In the genomic region with DNA sequence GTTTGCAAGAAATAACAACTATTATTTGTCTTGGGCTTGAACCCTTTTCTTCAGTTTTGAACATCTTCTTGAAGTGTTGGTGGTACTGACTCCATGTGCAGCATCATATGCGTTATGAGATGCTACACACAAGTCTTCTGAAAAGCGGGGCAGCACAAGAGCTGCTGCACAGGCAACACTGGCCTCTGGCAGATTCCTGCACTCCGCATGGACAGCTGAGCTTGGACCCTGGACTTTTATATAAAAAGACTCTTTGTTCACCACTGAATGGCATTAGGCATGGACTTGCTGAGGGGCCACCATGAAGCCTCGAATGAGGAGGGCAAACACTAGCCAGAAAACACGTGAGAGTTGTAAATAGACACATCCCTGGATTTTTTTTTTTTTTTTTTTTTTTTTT, we compare ENCODE assay signal across 20 cellular contexts.
DNase-seq lines count a peak whose midpoint lies in the region; ATAC-seq, FAIRE-seq and TF ChIP-seq lines count a peak whose summit lies in the region.
"Had no signal": no experiment of that assay in that cellular context is flagged by ENCODE, and none has a peak within 500 bp of the region (broad histone marks: within the 10 kb centered on the region; RNA-seq: fewer than 3 reads in every experiment).

No MANE protein-coding gene starts in this region.

- H3K36me3 ChIP-seq in spleen (no peaks in the 10 kb centered on the region), small intestine (ENCODE audit: control insufficient read depth in 2 of 2, insufficient read depth in 2 of 2, low read length in 2 of 2) (no peaks in the 10 kb centered on the region)
- H3K36me3 ChIP-seq: BLaER1 treated with 17β-estradiol and CSF1 and Interleukin-3, amounts not matched to agents 10 nM and 100 nM; Peyer's patch had no signal

- intact Hi-C loops in spleen (cut with DNase I; ENCODE audit: low total_unique reads): no loop called here

- in situ Hi-C loops in SK-MEL-5 (cut with HindIII; ENCODE audit: low pct_unique_long_range_greater_than_20kb, low sequenced_read_pairs): no loop called here

- no peaks in the 10 kb centered on the region for H3K4me1 ChIP-seq in spleen
- H3K4me1 ChIP-seq in small intestine (ENCODE audit: control insufficient read depth in 2 of 2, insufficient read depth in 1 of 2, low read depth in 1 of 2, low read length in 1 of 2): no peaks in the 10 kb centered on the region
- H3K4me1 ChIP-seq: A549, Peyer's patch had no signal

- H3K27me3 ChIP-seq in spleen (replicated peaks in 1 of 7): no peaks in the 10 kb centered on the region
- H3K27me3 ChIP-seq in small intestine (ENCODE audit: control insufficient read depth in 2 of 2, insufficient read depth in 2 of 2, low read length in 2 of 2): no peaks in the 10 kb centered on the region
- H3K27me3 ChIP-seq: BLaER1 treated with 17β-estradiol and CSF1 and Interleukin-3, amounts not matched to agents 10 nM and 100 nM; Peyer's patch had no signal

- no peak for TF ChIP-seq POLR2A in spleen (IDR thresholded peaks at IDR 0.05)

- no peak for FAIRE-seq in small intestine (lab: Jason Lieb, UNC)
- FAIRE-seq: A549, D721Med, GM12891, GM19239, H1 had no signal

- H3K9me3 ChIP-seq in spleen (no peaks in the 10 kb centered on the region), small intestine (ENCODE audit: control insufficient read depth, low read depth) (no peaks in the 10 kb centered on the region)
- H3K9me3 ChIP-seq: A549; BLaER1 treated with 17β-estradiol and CSF1 and Interleukin-3, amounts not matched to agents 10 nM and 100 nM; Peyer's patch had no signal

- H3K4me3 ChIP-seq in spleen (no peak overlapping the region), small intestine (ENCODE audit: low read depth in 1 of 2, low read length in 2 of 2) (no peak overlapping the region)
- H3K4me3 ChIP-seq: A549; BLaER1 treated with 17β-estradiol and CSF1 and Interleukin-3, amounts not matched to agents 10 nM and 100 nM; Peyer's patch had no signal

- H3K27ac ChIP-seq in spleen (no peak overlapping the region), small intestine (ENCODE audit: low read depth in 1 of 2, low read length in 1 of 2) (no peak overlapping the region)
- H3K27ac ChIP-seq: A549; BLaER1 treated with 17β-estradiol and CSF1 and Interleukin-3, amounts not matched to agents 10 nM and 100 nM; Peyer's patch had no signal

- TF ChIP-seq CTCF in spleen (IDR thresholded peaks at IDR 0.05 in 8 of 11, conservative IDR thresholded peaks at IDR 0.05 in 3 of 11): no peak

- ATAC-seq in HG03139 (IDR thresholded peaks at IDR 0.05; ENCODE audit: unreplicated experiment): no peak
- ATAC-seq: A549; CD8-positive, alpha-beta T cell had no signal

- 84 to 90% (median 86%) methylated on average over 5 of the region's 5 CpGs for WGBS in spleen, 5 donors
- WGBS in small intestine, 3 donors: 74 to 85% (median 77%) methylated on average over 5 of the region's 5 CpGs

- DNase-seq in SK-MEL-5 (ENCODE audit: low read depth, low spot score) (peak; percentile 26), epidermal melanocyte (ENCODE audit: insufficient read length, low spot score) (peak; percentile 20), midbrain (lab: John Stamatoyannopoulos, UW) (peak; percentile 55), spleen (peak; percentile 53), small intestine (no peak), germinal center (ENCODE audit: low spot score) (no peak)
- DNase-seq in stimulated activated CD4-positive, alpha-beta T cell treated with anti-CD3 and anti-CD28 coated beads, Interleukin-2, amount 100 ng/mL, for 48 hours: no peak
- DNase-seq: CD8-positive, alpha-beta T cell; KBM-7; NCI-H1105; NCI-H2081 treated with DMSO at 0.1 percent for 48 hours; NK-92 treated with Interleukin-12 subunit alpha and Interleukin-12 subunit beta, amount 100 ng/mL, for 24 hours; Peyer's patch had no signal

Comparison
In these comparisons a context has a peak if more than half of its experiments do, and no peak if none do; other contexts are left out.
1. DNase-seq: peak in SK-MEL-5 (single experiment), epidermal melanocyte (single experiment), midbrain (single experiment) and spleen (single experiment); none in small intestine (single experiment), germinal center (single experiment) and stimulated activated CD4-positive, alpha-beta T cell treated with anti-CD3 and anti-CD28 coated beads, Interleukin-2, amount 100 ng/mL, for 48 hours (0 of 2).